Comparison of ENCODE assay signal across 8 cellular contexts in genomic region chr2:38489846-38490245, GRCh38.
"Had no signal": no experiment of that assay in that cellular context is flagged by ENCODE, and none has a peak within 500 bp of the region (broad histone marks: within the 10 kb centered on the region; RNA-seq: fewer than 3 reads in every experiment).

No MANE protein-coding gene starts in this region.

- DNase-seq: H9, HCEC 1CT, IMR-90 had no signal

- FAIRE-seq: H1, H54, HTR-8/SVneo, K562 had no signal

- ATAC-seq: GM23338, K562 had no signal

- H3K4me2 ChIP-seq: GM23338 had no signal

- H3K4me3 ChIP-seq: GM23338, K562 had no signal

- H2AFZ ChIP-seq: GM23338 had no signal
